12 cellular contexts compared by ENCODE assay signal in genomic region chr7:158602905-158603772, GRCh38. TPM values are rescaled to one million over a fixed set of nuclear protein-coding genes. Genes with fewer than 3 reads are reported as not detected.
DNase-seq lines count a peak whose midpoint lies in the region; ATAC-seq and TF ChIP-seq lines count a peak whose summit lies in the region.
"Had no signal": no experiment of that assay in that cellular context is flagged by ENCODE, and none has a peak within 500 bp of the region (broad histone marks: within the 10 kb centered on the region; RNA-seq: fewer than 3 reads in every experiment).

No MANE protein-coding gene starts in this region.

- no peak for TF ChIP-seq POLR2A in gastroesophageal sphincter (IDR thresholded peaks at IDR 0.05)

- H3K4me3 ChIP-seq in A673 (ENCODE audit: low read depth, low read length, poor library complexity, severe bottlenecking) = no peak overlapping the region
- H3K4me3 ChIP-seq in gastroesophageal sphincter = no peak overlapping the region

- WGBS in gastroesophageal sphincter (ENCODE audit: low coverage in 1 of 2), 2 donors = 84 to 88% methylated on average over 17 to 21 of the region's 22 CpGs

- POLR2A ChIA-PET in A673 (lab: Charles Lee; ENCODE audit: low non-redundant PET) (no interaction called here), activated B cell treated with CpG ODN at 0.5 μM for 24 hours (lab: Charles Lee) (no interaction called here)

- BruUV-seq in A673 (replicated peaks; lab: Mats Ljungman, UMichigan) = no TSS peak

- H3K4me3 Mint-ChIP-seq in activated B cell treated with CpG ODN at 0.5 μM for 24 hours = no peak overlapping the region
- H3K4me3 Mint-ChIP-seq: endodermal cell had no signal

- H3K36me3 ChIP-seq in A673 (ENCODE audit: insufficient read depth, low read length, poor library complexity, severe bottlenecking) = no peaks in the 10 kb centered on the region
- H3K36me3 ChIP-seq in gastroesophageal sphincter = peaks cover 0 to 11% of the 10 kb centered on the region in 2 donors

- CTCF ChIA-PET in A673 (lab: Charles Lee) (no interaction called here), activated B cell treated with CpG ODN at 0.5 μM for 24 hours (lab: Charles Lee) (no interaction called here)

- peak; percentile 62 for ATAC-seq in GM18907 (IDR thresholded peaks at IDR 0.05; ENCODE audit: unreplicated experiment)
- ATAC-seq in HG02885 (IDR thresholded peaks at IDR 0.05; ENCODE audit: poor library complexity, unreplicated experiment) = peak; percentile 71
- ATAC-seq in activated B cell treated with CpG ODN at 0.5 μM for 24 hours (ENCODE audit: low read depth) = peak; percentile 31
- ATAC-seq in gastroesophageal sphincter = no peak
- ATAC-seq: HepG2, sciatic nerve had no signal

- H3K36me3 Mint-ChIP-seq in activated B cell treated with CpG ODN at 0.5 μM for 24 hours (ENCODE audit: low read depth) = no peaks in the 10 kb centered on the region

- no peaks in the 10 kb centered on the region for H3K9me3 Mint-ChIP-seq in activated B cell treated with CpG ODN at 0.5 μM for 24 hours
- H3K9me3 Mint-ChIP-seq: endodermal cell had no signal

- H3K4me1 Mint-ChIP-seq in activated B cell treated with CpG ODN at 0.5 μM for 24 hours = peaks cover 3% of the 10 kb centered on the region
- H3K4me1 Mint-ChIP-seq: endodermal cell had no signal

- H3K4me1 ChIP-seq in A673 (ENCODE audit: insufficient read depth, low read length, poor library complexity, severe bottlenecking) (no peaks in the 10 kb centered on the region), gastroesophageal sphincter (no peaks in the 10 kb centered on the region)
- H3K4me1 ChIP-seq: BE2C had no signal

- H3K9me3 ChIP-seq in A673 (ENCODE audit: low read depth, low read length, poor library complexity, severe bottlenecking) (no peaks in the 10 kb centered on the region), gastroesophageal sphincter (no peaks in the 10 kb centered on the region)
- H3K9me3 ChIP-seq: BE2C had no signal

- H3K27ac ChIP-seq in A673 (ENCODE audit: low read depth, low read length, poor library complexity, severe bottlenecking) = no peak overlapping the region
- no peak overlapping the region for H3K27ac ChIP-seq in gastroesophageal sphincter

- H3K27me3 Mint-ChIP-seq in activated B cell treated with CpG ODN at 0.5 μM for 24 hours = no peaks in the 10 kb centered on the region

- H3K27ac Mint-ChIP-seq in activated B cell treated with CpG ODN at 0.5 μM for 24 hours = no peak overlapping the region
- H3K27ac Mint-ChIP-seq: endodermal cell had no signal

- DNase-seq in A673 (ENCODE audit: low spot score) (peak; percentile 14), activated B cell treated with CpG ODN at 0.5 μM for 24 hours (no peak), DMS114 treated with DMSO at 0.1 percent for 48 hours (lab: John Stamatoyannopoulos, UW; ENCODE audit: unreplicated experiment) (no peak), DMS79 (lab: John Stamatoyannopoulos, UW) (no peak)
- DNase-seq in effector CD4-positive, alpha-beta T cell = no peak
- DNase-seq: BE2C, endodermal cell had no signal

- no peaks in the 10 kb centered on the region for H3K27me3 ChIP-seq in A673 (replicated peaks; ENCODE audit: insufficient read depth, low read depth, low read length, poor library complexity)
- no peaks in the 10 kb centered on the region for H3K27me3 ChIP-seq in gastroesophageal sphincter
- H3K27me3 ChIP-seq: BE2C had no signal

- no peak for TF ChIP-seq EP300 in gastroesophageal sphincter (IDR thresholded peaks at IDR 0.05)

- intact Hi-C loops in A673 (cut with micrococcal nuclease; ENCODE audit: unreplicated experiment) = no loop called here
- intact Hi-C loops in activated B cell treated with CpG ODN at 0.5 μM for 24 hours (cut with micrococcal nuclease) = no loop called here

- no peak for TF ChIP-seq CTCF in A673 (conservative IDR thresholded peaks at IDR 0.05; ENCODE audit: low read depth, low read length)
- no peak for TF ChIP-seq CTCF in activated B cell treated with CpG ODN at 0.5 μM for 24 hours (IDR thresholded peaks at IDR 0.05)
- TF ChIP-seq CTCF in gastroesophageal sphincter (IDR thresholded peaks at IDR 0.05) = no peak

RNA-seq across cellular contexts. Expression of gene PTPRN2, which starts 15.5 kb away (rescaled TPM):
- total RNA-seq in A673 (2021) (0.11 TPM in 2 replicates), activated B cell treated with CpG ODN at 0.5 μM for 24 hours (1.6 and 1.8 TPM in 2 replicates), gastroesophageal sphincter (1 to 10 TPM; 1.7 to 4.7 (median 3.3) TPM)
